In genomic region chr7:94325121-94325475, GRCh38 we compare ENCODE assay signal across 15 cellular contexts.
DNase-seq lines count a peak whose midpoint lies in the region; ATAC-seq and TF ChIP-seq lines count a peak whose summit lies in the region.
"Had no signal": no experiment of that assay in that cellular context is flagged by ENCODE, and none has a peak within 500 bp of the region (broad histone marks: within the 10 kb centered on the region; RNA-seq: fewer than 3 reads in every experiment).

No MANE protein-coding gene starts in this region.

- intact Hi-C loops in lower lobe of right lung (cut with DNase I), result no loop called here

- no peaks in the 10 kb centered on the region for H3K27me3 ChIP-seq in SK-N-SH (ENCODE audit: insufficient read depth)
- no peaks in the 10 kb centered on the region for H3K27me3 ChIP-seq in fibroblast of lung (ENCODE audit: control insufficient read depth, insufficient read depth, low read length)
- H3K27me3 ChIP-seq in smooth muscle cell (ENCODE audit: low read depth), result no peaks in the 10 kb centered on the region
- H3K27me3 ChIP-seq in gastroesophageal sphincter, result no peaks in the 10 kb centered on the region
- no peaks in the 10 kb centered on the region for H3K27me3 ChIP-seq in lower lobe of right lung (ENCODE audit: low read depth)

- 94% methylated on average over 3 of the region's 3 CpGs for WGBS in SK-N-SH (ENCODE audit: low lambda C conversion rate)
- WGBS in smooth muscle cell (ENCODE audit: low lambda C conversion rate), result 88% methylated on average over 3 of the region's 3 CpGs
- 74 to 75% methylated on average over 3 of the region's 3 CpGs for WGBS in gastroesophageal sphincter (ENCODE audit: low coverage in 1 of 2), 2 donors

- H3K4me2 ChIP-seq in SK-N-SH (no peak overlapping the region; the same call in 1 of the 2 replicates), fibroblast of lung (ENCODE audit: extremely low read depth, insufficient read depth, low read length) (peak overlapping the region; percentile 2), smooth muscle cell (peak overlapping the region; percentile 24)

- ATAC-seq in gastroesophageal sphincter, result no peak
- no peak for ATAC-seq in lower lobe of right lung

- CTCF ChIA-PET in SK-N-SH (lab: Yijun Ruan, JAX), result interaction anchor here (1.5 to 1.8 kb wide), 2 partner anchors 10 to 29 kb away, joined by 5 to 6 read pairs; no protein-coding TSS in a partner anchor

- H3K9me3 ChIP-seq in SK-N-SH (peaks cover 9% of the 10 kb centered on the region; the same call in 1 of the 2 replicates), fibroblast of lung (ENCODE audit: control insufficient read depth, insufficient read depth, low read depth, low read length) (no peaks in the 10 kb centered on the region), smooth muscle cell (replicated peaks; ENCODE audit: low read depth) (peaks cover 4% of the 10 kb centered on the region), gastroesophageal sphincter (peaks cover 0 to 5% (median 0%) of the 10 kb centered on the region in 3 donors), lower lobe of right lung (peaks cover 9% of the 10 kb centered on the region)
- H3K9me3 ChIP-seq: HAP-1 had no signal

- peak overlapping the region; percentile 14 for H2AFZ ChIP-seq in SK-N-SH (ENCODE audit: low read depth)
- H2AFZ ChIP-seq in fibroblast of lung (ENCODE audit: low read length), result no peak overlapping the region
- peak overlapping the region; percentile 42 for H2AFZ ChIP-seq in smooth muscle cell (ENCODE audit: low read depth)

- TF ChIP-seq EP300 in SK-N-SH (IDR thresholded peaks at IDR 0.05; ENCODE audit: borderline replicate concordance in 1 of 2, low read depth in 1 of 2, low read length in 1 of 2) (no peak), gastroesophageal sphincter (IDR thresholded peaks at IDR 0.05) (no peak)

- TF ChIP-seq POLR2A in gastroesophageal sphincter (IDR thresholded peaks at IDR 0.05), result no peak

- no peak for TF ChIP-seq RAD21 in SK-N-SH (IDR thresholded peaks at IDR 0.05; ENCODE audit: low read length)

- peak overlapping the region; percentile 59 to 86 for H3K27ac ChIP-seq in SK-N-SH (ENCODE audit: low read depth in 2 of 2, low read length in 1 of 2)
- H3K27ac ChIP-seq in fibroblast of lung (ENCODE audit: insufficient read depth, low read length), result no peak overlapping the region
- peak overlapping the region; percentile 58 for H3K27ac ChIP-seq in smooth muscle cell (ENCODE audit: low read depth)
- no peak overlapping the region for H3K27ac ChIP-seq in gastroesophageal sphincter
- no peak overlapping the region for H3K27ac ChIP-seq in lower lobe of right lung

- H4K20me1 ChIP-seq in SK-N-SH (ENCODE audit: insufficient read depth) (no peaks in the 10 kb centered on the region), fibroblast of lung (ENCODE audit: control insufficient read depth, extremely low read depth, insufficient read depth, low read length) (no peaks in the 10 kb centered on the region), smooth muscle cell (ENCODE audit: low read depth) (no peaks in the 10 kb centered on the region)

- TF ChIP-seq CTCF in SK-N-SH (IDR thresholded peaks at IDR 0.05), result no peak
- TF ChIP-seq CTCF in fibroblast of lung (conservative IDR thresholded peaks at IDR 0.05 in 1 of 2, IDR thresholded peaks at IDR 0.05 in 1 of 2; ENCODE audit: low read depth in 1 of 2, low read length in 2 of 2), result no peak
- TF ChIP-seq CTCF in smooth muscle cell (IDR thresholded peaks at IDR 0.05; ENCODE audit: borderline replicate concordance, insufficient read depth, poor library complexity, severe bottlenecking), result no peak
- TF ChIP-seq CTCF in gastroesophageal sphincter (IDR thresholded peaks at IDR 0.05), result no peak
- TF ChIP-seq CTCF in lower lobe of right lung (IDR thresholded peaks at IDR 0.05), result no peak

- no peaks in the 10 kb centered on the region for H3K79me2 ChIP-seq in SK-N-SH (ENCODE audit: insufficient read depth)
- no peaks in the 10 kb centered on the region for H3K79me2 ChIP-seq in fibroblast of lung (ENCODE audit: control insufficient read depth, insufficient read depth, low read length)
- no peaks in the 10 kb centered on the region for H3K79me2 ChIP-seq in smooth muscle cell (ENCODE audit: low read depth)

- peaks cover 16% of the 10 kb centered on the region for H3F3A ChIP-seq in SK-N-SH (replicated peaks; ENCODE audit: insufficient read depth)
- H3F3A ChIP-seq in smooth muscle cell (ENCODE audit: low read depth), result peaks cover 3% of the 10 kb centered on the region

- H3K4me1 ChIP-seq in SK-N-SH (ENCODE audit: control insufficient read depth in 1 of 2, insufficient read depth in 2 of 2, low read depth in 1 of 2, low read length in 1 of 2) (peaks cover 11 to 23% of the 10 kb centered on the region in 2 experiments), fibroblast of lung (ENCODE audit: control insufficient read depth, extremely low read depth, insufficient read depth, low read length) (no peaks in the 10 kb centered on the region), smooth muscle cell (ENCODE audit: low read depth) (no peaks in the 10 kb centered on the region), gastroesophageal sphincter (no peaks in the 10 kb centered on the region), lower lobe of right lung (no peaks in the 10 kb centered on the region)
- H3K4me1 ChIP-seq: HAP-1 had no signal

- H3K9me2 ChIP-seq in SK-N-SH, result no peaks in the 10 kb centered on the region

- POLR2A ChIA-PET in SK-N-SH (lab: Yijun Ruan, JAX), result no interaction called here

- H3K9ac ChIP-seq in SK-N-SH (no peak overlapping the region), fibroblast of lung (ENCODE audit: insufficient read depth, low read length) (no peak overlapping the region), smooth muscle cell (ENCODE audit: low read depth) (no peak overlapping the region)

- peaks cover 0 to 12% of the 10 kb centered on the region in 2 experiments for H3K36me3 ChIP-seq in SK-N-SH (replicated peaks in 1 of 2; ENCODE audit: control insufficient read depth in 1 of 2, insufficient read depth in 2 of 2, low read length in 1 of 2)
- no peaks in the 10 kb centered on the region for H3K36me3 ChIP-seq in fibroblast of lung (ENCODE audit: control insufficient read depth, insufficient read depth, low read length)
- peaks cover 4% of the 10 kb centered on the region for H3K36me3 ChIP-seq in smooth muscle cell (ENCODE audit: low read depth)
- H3K36me3 ChIP-seq in gastroesophageal sphincter, result no peaks in the 10 kb centered on the region
- no peaks in the 10 kb centered on the region for H3K36me3 ChIP-seq in lower lobe of right lung
- H3K36me3 ChIP-seq: HAP-1 had no signal

- peak; percentile 21 for DNase-seq in AG20443 (ENCODE audit: low spot score)
- DNase-seq in SK-N-SH, result no peak
- no peak for DNase-seq in fibroblast of lung (ENCODE audit: low read depth in 2 of 2)
- no peak for DNase-seq in smooth muscle cell (lab: John Stamatoyannopoulos, UW; ENCODE audit: unreplicated experiment)
- DNase-seq in superior temporal gyrus (ENCODE audit: extremely low spot score), result no peak
- DNase-seq in lower lobe of right lung, result no peak
- DNase-seq: CD4-positive, alpha-beta T cell; DMS53; KG1; NCI-H1048; NCI-H1436 treated with DMSO at 0.1 percent for 48 hours; NCI-H2029 treated with DMSO at 0.1 percent for 48 hours; NCI-H510A treated with DMSO at 0.1 percent for 48 hours had no signal

- H3K4me3 ChIP-seq in SK-N-SH (ENCODE audit: low read depth in 2 of 2, low read length in 1 of 2), result no peak overlapping the region
- no peak overlapping the region for H3K4me3 ChIP-seq in fibroblast of lung (replicated peaks in 1 of 4; ENCODE audit: control extremely low read depth in 1 of 4, insufficient read depth in 1 of 4, low read depth in 3 of 4, low read length in 4 of 4)
- no peak overlapping the region for H3K4me3 ChIP-seq in smooth muscle cell
- H3K4me3 ChIP-seq in gastroesophageal sphincter, result no peak overlapping the region
- no peak overlapping the region for H3K4me3 ChIP-seq in lower lobe of right lung
- H3K4me3 ChIP-seq: HAP-1 had no signal

TF ChIP-seq in SK-N-SH, 30 proteins besides CTCF, POLR2A, EP300 and RAD21:
- TF ChIP-seq, protein P1, sequence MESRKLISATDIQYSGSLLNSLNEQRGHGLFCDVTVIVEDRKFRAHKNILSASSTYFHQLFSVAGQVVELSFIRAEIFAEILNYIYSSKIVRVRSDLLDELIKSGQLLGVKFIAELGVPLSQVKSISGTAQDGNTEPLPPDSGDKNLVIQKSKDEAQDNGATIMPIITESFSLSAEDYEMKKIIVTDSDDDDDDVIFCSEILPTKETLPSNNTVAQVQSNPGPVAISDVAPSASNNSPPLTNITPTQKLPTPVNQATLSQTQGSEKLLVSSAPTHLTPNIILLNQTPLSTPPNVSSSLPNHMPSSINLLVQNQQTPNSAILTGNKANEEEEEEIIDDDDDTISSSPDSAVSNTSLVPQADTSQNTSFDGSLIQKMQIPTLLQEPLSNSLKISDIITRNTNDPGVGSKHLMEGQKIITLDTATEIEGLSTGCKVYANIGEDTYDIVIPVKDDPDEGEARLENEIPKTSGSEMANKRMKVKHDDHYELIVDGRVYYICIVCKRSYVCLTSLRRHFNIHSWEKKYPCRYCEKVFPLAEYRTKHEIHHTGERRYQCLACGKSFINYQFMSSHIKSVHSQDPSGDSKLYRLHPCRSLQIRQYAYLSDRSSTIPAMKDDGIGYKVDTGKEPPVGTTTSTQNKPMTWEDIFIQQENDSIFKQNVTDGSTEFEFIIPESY (IDR thresholded peaks at IDR 0.05; ENCODE audit: borderline replicate concordance, low read depth), result no peak
- no peak for TF ChIP-seq CHD2 (IDR thresholded peaks at IDR 0.05; ENCODE audit: low read length, partially characterized antibody)
- TF ChIP-seq JUND (IDR thresholded peaks at IDR 0.05), result no peak
- TF ChIP-seq, protein P2, sequence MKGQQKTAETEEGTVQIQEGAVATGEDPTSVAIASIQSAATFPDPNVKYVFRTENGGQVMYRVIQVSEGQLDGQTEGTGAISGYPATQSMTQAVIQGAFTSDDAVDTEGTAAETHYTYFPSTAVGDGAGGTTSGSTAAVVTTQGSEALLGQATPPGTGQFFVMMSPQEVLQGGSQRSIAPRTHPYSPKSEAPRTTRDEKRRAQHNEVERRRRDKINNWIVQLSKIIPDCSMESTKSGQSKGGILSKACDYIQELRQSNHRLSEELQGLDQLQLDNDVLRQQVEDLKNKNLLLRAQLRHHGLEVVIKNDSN (IDR thresholded peaks at IDR 0.05; ENCODE audit: borderline replicate concordance, low read depth), result peak; percentile 57
TF ChIP-seq in SK-N-SH: peak in this region for 1.

Comparison
In these comparisons a context has a peak if more than half of its experiments do, and no peak if none do; other contexts are left out.
1. H3K27ac ChIP-seq: peak in SK-N-SH (2 of 2) and smooth muscle cell (single experiment); none in fibroblast of lung (single experiment), gastroesophageal sphincter (0 of 4) and lower lobe of right lung (single experiment).